8 cellular contexts compared by ENCODE assay signal in the genomic region with DNA sequence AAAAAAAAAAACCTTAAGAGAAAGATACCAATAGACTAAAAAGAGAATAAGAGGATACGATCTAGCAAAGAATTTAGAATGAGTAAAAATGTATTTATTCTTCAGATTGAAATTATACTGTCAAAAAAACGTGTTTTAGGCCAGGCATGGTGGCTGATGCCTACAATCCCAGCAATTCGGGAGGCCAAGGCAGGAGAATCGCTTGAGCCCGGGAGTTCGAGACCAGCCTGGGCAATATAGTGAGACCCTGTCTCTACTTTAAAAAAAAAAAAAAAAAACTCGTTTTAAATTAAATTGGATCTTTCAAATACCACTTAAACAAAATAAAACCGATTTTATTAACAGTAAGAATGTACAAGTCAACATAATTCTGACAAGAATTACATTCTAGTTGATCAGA.
"Had no signal": no experiment of that assay in that cellular context is flagged by ENCODE, and none has a peak within 500 bp of the region (broad histone marks: within the 10 kb centered on the region; RNA-seq: fewer than 3 reads in every experiment).

No MANE protein-coding gene starts in this region.

- DNase-seq: IMR-90, KBM-7, KG1 had no signal

- FAIRE-seq: HepG2, HTR-8/SVneo, K562 had no signal

- H3K27ac ChIP-seq: HL-60, KMS-11 had no signal
